In the genomic region with DNA sequence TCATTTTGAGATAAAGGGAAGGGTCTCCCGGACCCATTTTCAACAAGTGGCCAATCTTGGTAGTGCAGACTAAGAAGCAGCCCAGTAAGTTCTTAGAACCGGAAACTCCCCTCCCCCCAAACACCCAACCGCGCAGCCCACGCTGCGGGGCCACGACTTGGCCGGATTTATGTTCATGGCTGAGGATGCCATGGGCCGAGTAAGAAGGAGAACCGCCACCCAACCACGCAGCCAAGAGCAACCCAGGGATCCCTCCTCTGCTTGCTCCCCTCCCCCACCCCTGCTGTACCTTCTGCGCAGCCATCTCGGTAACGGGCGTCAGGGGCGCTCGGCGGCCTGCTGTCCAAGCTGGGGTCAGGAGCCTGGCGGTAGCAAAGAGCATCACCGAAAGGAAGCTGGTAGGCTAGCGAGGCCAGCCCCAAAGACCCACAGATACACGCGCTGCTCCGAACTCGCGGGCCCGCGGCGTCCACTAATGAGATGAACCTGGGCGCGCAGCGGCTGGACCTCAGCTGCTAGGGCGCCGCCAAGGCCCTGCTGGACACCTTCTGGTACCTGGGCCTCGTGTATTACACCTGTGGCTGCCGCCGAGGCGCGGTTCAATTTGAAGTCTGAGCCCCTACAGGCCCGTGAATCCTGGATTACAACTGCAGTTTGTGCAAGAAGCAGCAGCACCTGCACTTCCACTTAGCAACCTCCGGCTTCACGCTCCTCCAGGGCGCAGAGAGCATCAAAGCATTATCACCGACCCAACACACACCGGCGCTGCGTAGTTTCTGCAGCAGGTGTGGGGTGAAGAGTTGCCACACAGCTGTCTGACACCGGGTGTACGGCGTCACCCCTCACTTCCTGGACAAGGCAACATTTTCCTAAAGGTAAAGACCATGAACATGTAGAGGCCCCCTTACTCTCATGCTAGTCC, we compare ENCODE assay signal across 8 cellular contexts.
DNase-seq lines count a peak whose midpoint lies in the region; ATAC-seq and TF ChIP-seq lines count a peak whose summit lies in the region.

No MANE protein-coding gene starts in this region.

- no peaks in the 10 kb centered on the region for H3K4me1 ChIP-seq in skeletal muscle satellite cell (ENCODE audit: control insufficient read depth, insufficient read depth, low read length)

- ATAC-seq in GM21447 (IDR thresholded peaks at IDR 0.05; ENCODE audit: unreplicated experiment), result no peak

- peak overlapping the region; percentile 51 for H3K4me2 ChIP-seq in skeletal muscle satellite cell (ENCODE audit: low read length)

- H3K4me3 ChIP-seq in AG10803 (ENCODE audit: low read length) (peak overlapping the region; percentile 26), skeletal muscle satellite cell (ENCODE audit: low read length) (peak overlapping the region; percentile 50)

- no peaks in the 10 kb centered on the region for H3K36me3 ChIP-seq in skeletal muscle satellite cell (ENCODE audit: insufficient read depth, low read length)

- peaks cover 14% of the 10 kb centered on the region for H3K27me3 ChIP-seq in skeletal muscle satellite cell (ENCODE audit: control insufficient read depth, insufficient read depth, low read length)

- H3K9me3 ChIP-seq in skeletal muscle satellite cell (replicated peaks; ENCODE audit: low read length), result no peaks in the 10 kb centered on the region

- no peak for TF ChIP-seq CTCF in AG10803 (conservative IDR thresholded peaks at IDR 0.05; ENCODE audit: low read length)

- intact Hi-C loops in head of caudate nucleus (cut with DNase I), result no loop called here

- DNase-seq in AG10803 (ENCODE audit: low read depth), result no peak
- peak in 2 of 3 experiments; percentile 87 for DNase-seq in NCI-H1417 (lab: John Stamatoyannopoulos, UW)
- DNase-seq in activated T-helper 9 cell treated with anti-CD3 and anti-CD28 coated beads, Interleukin-2, amount 50 U/mL, for 16 hours (ENCODE audit: low read depth), result peak; percentile 15
- DNase-seq in head of caudate nucleus, result peak in 36 of 42 donors; percentile 1 to 67 (median 28)
- DNase-seq in NCI-H510A (lab: John Stamatoyannopoulos, UW), result no peak
- no peak for DNase-seq in NCI-H1436 (lab: John Stamatoyannopoulos, UW)

- H3K9ac ChIP-seq in skeletal muscle satellite cell (ENCODE audit: low read depth, low read length), result no peak overlapping the region

Comparison
In these comparisons a context has a peak if more than half of its experiments do, and no peak if none do; other contexts are left out.
1. DNase-seq: peak in NCI-H1417 (2 of 3), activated T-helper 9 cell treated with anti-CD3 and anti-CD28 coated beads, Interleukin-2, amount 50 U/mL, for 16 hours (single experiment) and head of caudate nucleus (36 of 42); none in AG10803 (single experiment), NCI-H510A (single experiment) and NCI-H1436 (single experiment).